1 cellular context compared by ENCODE assay signal in genomic region chr15:58777107-58777506, GRCh38.
TF ChIP-seq lines count a peak whose summit lies in the region.

No MANE protein-coding gene starts in this region.

TF ChIP-seq in WTC11, 78 proteins besides CTCF, POLR2A, EP300 and RAD21 (continued from another document):
- TF ChIP-seq ZBTB43 (CRISPR knock-in tag; IDR thresholded peaks at IDR 0.05) = no peak
- no peak for TF ChIP-seq ZNF232 (CRISPR knock-in tag; IDR thresholded peaks at IDR 0.05)
- TF ChIP-seq GRHL2 (CRISPR knock-in tag; IDR thresholded peaks at IDR 0.05; ENCODE audit: insufficient replicate concordance, severe bottlenecking) = no peak
- no peak for TF ChIP-seq JAZF1 (CRISPR knock-in tag; IDR thresholded peaks at IDR 0.05)
- TF ChIP-seq ZNF219 (CRISPR knock-in tag; IDR thresholded peaks at IDR 0.05; ENCODE audit: borderline replicate concordance) = no peak
- TF ChIP-seq FOXP1 (CRISPR knock-in tag; IDR thresholded peaks at IDR 0.05; ENCODE audit: borderline replicate concordance) = no peak
- TF ChIP-seq CREM (CRISPR knock-in tag; IDR thresholded peaks at IDR 0.05) = no peak
- no peak for TF ChIP-seq ATF3 (CRISPR knock-in tag; conservative IDR thresholded peaks at IDR 0.05)
- TF ChIP-seq, protein P1, sequence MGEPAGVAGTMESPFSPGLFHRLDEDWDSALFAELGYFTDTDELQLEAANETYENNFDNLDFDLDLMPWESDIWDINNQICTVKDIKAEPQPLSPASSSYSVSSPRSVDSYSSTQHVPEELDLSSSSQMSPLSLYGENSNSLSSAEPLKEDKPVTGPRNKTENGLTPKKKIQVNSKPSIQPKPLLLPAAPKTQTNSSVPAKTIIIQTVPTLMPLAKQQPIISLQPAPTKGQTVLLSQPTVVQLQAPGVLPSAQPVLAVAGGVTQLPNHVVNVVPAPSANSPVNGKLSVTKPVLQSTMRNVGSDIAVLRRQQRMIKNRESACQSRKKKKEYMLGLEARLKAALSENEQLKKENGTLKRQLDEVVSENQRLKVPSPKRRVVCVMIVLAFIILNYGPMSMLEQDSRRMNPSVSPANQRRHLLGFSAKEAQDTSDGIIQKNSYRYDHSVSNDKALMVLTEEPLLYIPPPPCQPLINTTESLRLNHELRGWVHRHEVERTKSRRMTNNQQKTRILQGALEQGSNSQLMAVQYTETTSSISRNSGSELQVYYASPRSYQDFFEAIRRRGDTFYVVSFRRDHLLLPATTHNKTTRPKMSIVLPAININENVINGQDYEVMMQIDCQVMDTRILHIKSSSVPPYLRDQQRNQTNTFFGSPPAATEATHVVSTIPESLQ (CRISPR knock-in tag; IDR thresholded peaks at IDR 0.05) = no peak
- no peak for TF ChIP-seq STAT6 (CRISPR knock-in tag; conservative IDR thresholded peaks at IDR 0.05; ENCODE audit: low read depth)
- no peak for TF ChIP-seq ELF4 (CRISPR knock-in tag; IDR thresholded peaks at IDR 0.05; ENCODE audit: low read depth)
- TF ChIP-seq NFYB (CRISPR knock-in tag; conservative IDR thresholded peaks at IDR 0.05; ENCODE audit: low read depth) = no peak
- no peak for TF ChIP-seq NR2C2 (CRISPR knock-in tag; IDR thresholded peaks at IDR 0.05)
- TF ChIP-seq, protein P2, sequence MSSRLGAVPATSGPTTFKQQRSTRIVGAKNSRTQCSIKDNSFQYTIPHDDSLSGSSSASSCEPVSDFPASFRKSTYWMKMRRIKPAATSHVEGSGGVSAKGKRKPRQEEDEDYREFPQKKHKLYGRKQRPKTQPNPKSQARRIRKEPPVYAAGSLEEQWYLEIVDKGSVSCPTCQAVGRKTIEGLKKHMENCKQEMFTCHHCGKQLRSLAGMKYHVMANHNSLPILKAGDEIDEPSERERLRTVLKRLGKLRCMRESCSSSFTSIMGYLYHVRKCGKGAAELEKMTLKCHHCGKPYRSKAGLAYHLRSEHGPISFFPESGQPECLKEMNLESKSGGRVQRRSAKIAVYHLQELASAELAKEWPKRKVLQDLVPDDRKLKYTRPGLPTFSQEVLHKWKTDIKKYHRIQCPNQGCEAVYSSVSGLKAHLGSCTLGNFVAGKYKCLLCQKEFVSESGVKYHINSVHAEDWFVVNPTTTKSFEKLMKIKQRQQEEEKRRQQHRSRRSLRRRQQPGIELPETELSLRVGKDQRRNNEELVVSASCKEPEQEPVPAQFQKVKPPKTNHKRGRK (CRISPR knock-in tag; IDR thresholded peaks at IDR 0.05; ENCODE audit: borderline replicate concordance) = no peak
- no peak for TF ChIP-seq TEAD1 (CRISPR knock-in tag; IDR thresholded peaks at IDR 0.05)
